ENCODE assay signal across 14 cellular contexts in genomic region chr1:68975534-68975933, GRCh38.
DNase-seq lines count a peak whose midpoint lies in the region; ATAC-seq and TF ChIP-seq lines count a peak whose summit lies in the region.
"Had no signal": no experiment of that assay in that cellular context is flagged by ENCODE, and none has a peak within 500 bp of the region (broad histone marks: within the 10 kb centered on the region; RNA-seq: fewer than 3 reads in every experiment).

No MANE protein-coding gene starts in this region.

- no peaks in the 10 kb centered on the region for H3K27me3 ChIP-seq in ectodermal cell (ENCODE audit: control insufficient read depth, insufficient read depth, low read length, poor library complexity, severe bottlenecking)
- no peaks in the 10 kb centered on the region for H3K27me3 ChIP-seq in neural cell (ENCODE audit: insufficient read depth, low read depth, low read length)
- H3K27me3 ChIP-seq: right atrium auricular region had no signal

- H4K20me1 ChIP-seq in neural cell (ENCODE audit: insufficient read depth): no peaks in the 10 kb centered on the region

- H3K27ac ChIP-seq in ectodermal cell (ENCODE audit: insufficient read depth, low read depth, low read length, poor library complexity, severe bottlenecking) (peak overlapping the region; percentile 92), neural cell (ENCODE audit: low read length) (peak overlapping the region; percentile 73)
- H3K27ac ChIP-seq: right atrium auricular region had no signal

- no peaks in the 10 kb centered on the region for H3F3A ChIP-seq in neural cell (ENCODE audit: insufficient read depth, low read length, poor library complexity, severe bottlenecking)

- peak overlapping the region; percentile 36 for H2AFZ ChIP-seq in neural cell (ENCODE audit: low read depth, low read length)

- peak; percentile 9 for DNase-seq in Daoy (ENCODE audit: low read depth)
- DNase-seq in M059J (ENCODE audit: low read depth): peak; percentile 55
- no peak for DNase-seq in dedifferentiated amniotic fluid mesenchymal stem cell (ENCODE audit: extremely low spot score)
- DNase-seq: activated CD4-positive, CD25-positive, alpha-beta regulatory T cell treated with anti-CD3 and anti-CD28 coated beads, Interleukin-2, amount 50 U/mL, for 72 hours; activated naive CD8-positive, alpha-beta T cell treated with anti-CD3 and anti-CD28 coated beads, Interleukin-2, amount 10 ng/mL, durations not matched to agents 7 days and 5 days; cortex of kidney; stimulated activated CD4-positive, alpha-beta T cell treated with anti-CD3 and anti-CD28 coated beads, Interleukin-4, amount 100 ng/mL, for 24 hours had no signal

- peak; percentile 40 for TF ChIP-seq RAD21 in neural cell (conservative IDR thresholded peaks at IDR 0.05)

- ATAC-seq in HG02763 (IDR thresholded peaks at IDR 0.05; ENCODE audit: unreplicated experiment) (no peak), GM18498 (IDR thresholded peaks at IDR 0.05; ENCODE audit: unreplicated experiment) (no peak), GM21576 (IDR thresholded peaks at IDR 0.05; ENCODE audit: unreplicated experiment) (no peak)
- ATAC-seq: stimulated activated memory B cell treated with anti-CD40 and anti-IgM and Interleukin-4, amounts not matched to agents 10 μg/mL and 1 μg/mL and 100 μg/mL, for 72 hours had no signal

- H3K4me2 ChIP-seq in neural cell (ENCODE audit: low read length): peak overlapping the region; percentile 15

- H3K4me3 ChIP-seq in ectodermal cell (ENCODE audit: insufficient read depth, low read depth, low read length) (no peak overlapping the region), neural cell (ENCODE audit: low read length) (no peak overlapping the region)
- H3K4me3 ChIP-seq: right atrium auricular region had no signal

- H3K9me3 ChIP-seq in ectodermal cell (ENCODE audit: control insufficient read depth, low read length) (no peaks in the 10 kb centered on the region), neural cell (ENCODE audit: low read length) (no peaks in the 10 kb centered on the region)
- H3K9me3 ChIP-seq: right atrium auricular region had no signal

- H3K36me3 ChIP-seq in ectodermal cell (ENCODE audit: control insufficient read depth, insufficient read depth, low read length) (no peaks in the 10 kb centered on the region), neural cell (ENCODE audit: insufficient read depth, low read length) (no peaks in the 10 kb centered on the region)
- H3K36me3 ChIP-seq: right atrium auricular region had no signal

- H3K9me2 ChIP-seq in neural cell (ENCODE audit: insufficient read depth, low read length): no peaks in the 10 kb centered on the region

- H3K4me1 ChIP-seq in ectodermal cell (ENCODE audit: control insufficient read depth, insufficient read depth, low read length): peaks cover 14% of the 10 kb centered on the region

- H3K79me2 ChIP-seq in neural cell (replicated peaks; ENCODE audit: insufficient read depth, low read length): no peaks in the 10 kb centered on the region

- 67 to 68% methylated on average over 3 of the region's 3 CpGs for WGBS in ectodermal cell, 2 experiments

- peak; percentile 60 for TF ChIP-seq EP300 in neural cell (conservative IDR thresholded peaks at IDR 0.05; ENCODE audit: poor library complexity, severe bottlenecking)

- H3K9ac ChIP-seq in neural cell (ENCODE audit: low read length): peak overlapping the region; percentile 17

- no peak for TF ChIP-seq CTCF in neural cell (IDR thresholded peaks at IDR 0.05; ENCODE audit: poor library complexity, severe bottlenecking)

TF ChIP-seq in neural cell, 6 proteins besides CTCF, POLR2A, EP300 and RAD21:
- TF ChIP-seq REST (IDR thresholded peaks at IDR 0.05; ENCODE audit: borderline replicate concordance): no peak
- TF ChIP-seq POLR2AphosphoS5 (IDR thresholded peaks at IDR 0.05): peak; percentile 49
- TF ChIP-seq SMC3 (conservative IDR thresholded peaks at IDR 0.05; ENCODE audit: poor library complexity): no peak
- no peak for TF ChIP-seq TAF1 (IDR thresholded peaks at IDR 0.05; ENCODE audit: low read depth)
- no peak for TF ChIP-seq MXI1 (conservative IDR thresholded peaks at IDR 0.05; ENCODE audit: poor library complexity, severe bottlenecking)
- no peak for TF ChIP-seq EZH2 (IDR thresholded peaks at IDR 0.05; ENCODE audit: borderline replicate concordance, insufficient read depth, low read length, poor library complexity, severe bottlenecking)
